ENCODE assay signal across 1 cellular context in genomic region chr22:44045171-44045570, GRCh38.
TF ChIP-seq lines count a peak whose summit lies in the region.

No MANE protein-coding gene starts in this region.

TF ChIP-seq in GM23338, 12 proteins besides CTCF, POLR2A, EP300 and RAD21 (continued from another document):
- TF ChIP-seq REST (IDR thresholded peaks at IDR 0.05; ENCODE audit: unreplicated experiment) (no peak), CREB1 (CRISPR knock-in tag; IDR thresholded peaks at IDR 0.05; ENCODE audit: low read depth) (no peak), EZH2 (IDR thresholded peaks at IDR 0.05; ENCODE audit: low read depth, unreplicated experiment) (no peak), ZNF331 (CRISPR knock-in tag; IDR thresholded peaks at IDR 0.05; ENCODE audit: low read depth) (no peak), STAT1 (IDR thresholded peaks at IDR 0.05; ENCODE audit: unreplicated experiment) (no peak), ZNF114 (CRISPR knock-in tag; IDR thresholded peaks at IDR 0.05) (no peak), ZNF462 (CRISPR knock-in tag; IDR thresholded peaks at IDR 0.05) (no peak), POLR2AphosphoS5 (IDR thresholded peaks at IDR 0.05; ENCODE audit: low read depth) (no peak), NANOG (IDR thresholded peaks at IDR 0.05; ENCODE audit: borderline replicate concordance) (no peak), ETS1 (IDR thresholded peaks at IDR 0.05) (no peak)
